In genomic region chr17:27654654-27655524, GRCh38 we compare ENCODE assay signal across 8 cellular contexts. TPM values are rescaled to one million over a fixed set of nuclear protein-coding genes. Genes with fewer than 3 reads are reported as not detected.
DNase-seq lines count a peak whose midpoint lies in the region; ATAC-seq, FAIRE-seq and TF ChIP-seq lines count a peak whose summit lies in the region.

No MANE protein-coding gene starts in this region.

- no peaks in the 10 kb centered on the region for H3K4me1 ChIP-seq in neutrophil (ENCODE audit: control insufficient read depth in 1 of 2, insufficient read depth in 1 of 2, low read depth in 1 of 2, low read length in 1 of 2)
- peaks cover 0 to 3% of the 10 kb centered on the region in 2 donors for H3K4me1 ChIP-seq in thoracic aorta (ENCODE audit: control insufficient read depth in 1 of 2, low read depth in 2 of 2)

- ATAC-seq in GM19463 (IDR thresholded peaks at IDR 0.05; ENCODE audit: unreplicated experiment) (peak; percentile 78), thoracic aorta (ENCODE audit: insufficient number of reproducible peaks, low FRiP score, low read depth) (no peak)

- TF ChIP-seq CTCF in fibroblast of pulmonary artery (IDR thresholded peaks at IDR 0.05; ENCODE audit: low read length, missing control alignments) (peak; percentile 76), neutrophil (IDR thresholded peaks at IDR 0.05) (peak; percentile 91), thoracic aorta (IDR thresholded peaks at IDR 0.05) (peak; percentile 92)

- DNase-seq in CD1c-positive myeloid dendritic cell (ENCODE audit: extremely low spot score) (peak; percentile 82), HuH-7.5 (ENCODE audit: low spot score) (peak; percentile 89), RCC 7860 (ENCODE audit: low spot score) (peak; percentile 58), fibroblast of pulmonary artery (ENCODE audit: low read depth) (peak; percentile 68), thoracic aorta (ENCODE audit: low spot score) (peak; percentile 23)
- DNase-seq in activated T-cell treated with anti-CD3 and anti-CD28 coated beads, Interleukin-2, amount 50 U/mL, for 48 hours: peak; percentile 83 to 87

- H3K27me3 ChIP-seq in neutrophil (no peaks in the 10 kb centered on the region), thoracic aorta (replicated peaks; ENCODE audit: insufficient read depth) (no peaks in the 10 kb centered on the region)

- H3K4me3 ChIP-seq in fibroblast of pulmonary artery (replicated peaks; ENCODE audit: low read depth, low read length) (no peak overlapping the region), neutrophil (ENCODE audit: low read depth in 1 of 2, low read length in 1 of 2) (no peak overlapping the region), thoracic aorta (no peak overlapping the region)

- no peak for FAIRE-seq in RCC 7860 (lab: Jason Lieb, UNC)

- H3K27ac ChIP-seq in neutrophil (no peak overlapping the region), thoracic aorta (no peak overlapping the region)

- H3K36me3 ChIP-seq in neutrophil (no peaks in the 10 kb centered on the region), thoracic aorta (no peaks in the 10 kb centered on the region)

- H3K9me3 ChIP-seq in neutrophil (no peaks in the 10 kb centered on the region), thoracic aorta (no peaks in the 10 kb centered on the region)

RNA-seq across cellular contexts. Expression of gene LGALS9, which starts 23.9 kb away (rescaled TPM):
- 10 to 100 TPM; 34.8 to 77.4 TPM for total RNA-seq in thoracic aorta

Comparison
In these comparisons a context has a peak if more than half of its experiments do, and no peak if none do; other contexts are left out.
1. DNase-seq: peak in every context shown above with its lines; median percentile 89 in HuH-7.5; 85 in activated T-cell treated with anti-CD3 and anti-CD28 coated beads, Interleukin-2, amount 50 U/mL, for 48 hours; 82 in CD1c-positive myeloid dendritic cell; 68 in fibroblast of pulmonary artery; 58 in RCC 7860; 23 in thoracic aorta.